Comparison of ENCODE assay signal across 1 cellular context in genomic region chr1:52534928-52535764, GRCh38.
TF ChIP-seq lines count a peak whose summit lies in the region.

No MANE protein-coding gene starts in this region.

TF ChIP-seq in K562, 482 proteins besides CTCF, POLR2A, EP300 and RAD21 (continued from another document):
- no peak for TF ChIP-seq CUX1 (CRISPR knock-in tag; IDR thresholded peaks at IDR 0.05)
- TF ChIP-seq NFE2 (IDR thresholded peaks at IDR 0.05; ENCODE audit: low read depth), result peak; percentile 81
- no peak for TF ChIP-seq MTA3 (IDR thresholded peaks at IDR 0.05; ENCODE audit: borderline replicate concordance)
- TF ChIP-seq HNRNPUL1 (IDR thresholded peaks at IDR 0.05; ENCODE audit: low read length), result no peak
- TF ChIP-seq PHF20 (IDR thresholded peaks at IDR 0.05; ENCODE audit: partially characterized antibody), result no peak
- TF ChIP-seq UBTF (IDR thresholded peaks at IDR 0.05; ENCODE audit: borderline replicate concordance in 1 of 2, low read depth in 2 of 2, low read length in 2 of 2), result no peak
- TF ChIP-seq PURB (CRISPR knock-in tag; IDR thresholded peaks at IDR 0.05; ENCODE audit: low read depth), result no peak
- TF ChIP-seq FOXP1 (CRISPR knock-in tag; IDR thresholded peaks at IDR 0.05), result no peak
- TF ChIP-seq ARID1B (IDR thresholded peaks at IDR 0.05), result peak; percentile 65
- no peak for TF ChIP-seq KLF6 (CRISPR knock-in tag; IDR thresholded peaks at IDR 0.05; ENCODE audit: borderline replicate concordance)
- 0 out of 2 replicates have a peak, but pooled peaks have one; percentile 48 for TF ChIP-seq CHAMP1 (IDR thresholded peaks at IDR 0.05)
- TF ChIP-seq ZNF41 (CRISPR knock-in tag; conservative IDR thresholded peaks at IDR 0.05), result no peak
- no peak for TF ChIP-seq KLF1 (tag; IDR thresholded peaks at IDR 0.05)
- TF ChIP-seq SIRT6 (IDR thresholded peaks at IDR 0.05; ENCODE audit: low read depth, low read length), result no peak
- TF ChIP-seq MAZ (CRISPR knock-in tag; conservative IDR thresholded peaks at IDR 0.05 in 1 of 2, IDR thresholded peaks at IDR 0.05 in 1 of 2), result no peak
- peak; percentile 71 for TF ChIP-seq ATF3 (IDR thresholded peaks at IDR 0.05)
- no peak for TF ChIP-seq ATF3 (CRISPR knock-in tag; conservative IDR thresholded peaks at IDR 0.05)
- no peak for TF ChIP-seq GABPA (tag; conservative IDR thresholded peaks at IDR 0.05; ENCODE audit: low read depth)
TF ChIP-seq in K562: peak in this region for 21.
